ENCODE assay signal across 10 cellular contexts in the genomic region with DNA sequence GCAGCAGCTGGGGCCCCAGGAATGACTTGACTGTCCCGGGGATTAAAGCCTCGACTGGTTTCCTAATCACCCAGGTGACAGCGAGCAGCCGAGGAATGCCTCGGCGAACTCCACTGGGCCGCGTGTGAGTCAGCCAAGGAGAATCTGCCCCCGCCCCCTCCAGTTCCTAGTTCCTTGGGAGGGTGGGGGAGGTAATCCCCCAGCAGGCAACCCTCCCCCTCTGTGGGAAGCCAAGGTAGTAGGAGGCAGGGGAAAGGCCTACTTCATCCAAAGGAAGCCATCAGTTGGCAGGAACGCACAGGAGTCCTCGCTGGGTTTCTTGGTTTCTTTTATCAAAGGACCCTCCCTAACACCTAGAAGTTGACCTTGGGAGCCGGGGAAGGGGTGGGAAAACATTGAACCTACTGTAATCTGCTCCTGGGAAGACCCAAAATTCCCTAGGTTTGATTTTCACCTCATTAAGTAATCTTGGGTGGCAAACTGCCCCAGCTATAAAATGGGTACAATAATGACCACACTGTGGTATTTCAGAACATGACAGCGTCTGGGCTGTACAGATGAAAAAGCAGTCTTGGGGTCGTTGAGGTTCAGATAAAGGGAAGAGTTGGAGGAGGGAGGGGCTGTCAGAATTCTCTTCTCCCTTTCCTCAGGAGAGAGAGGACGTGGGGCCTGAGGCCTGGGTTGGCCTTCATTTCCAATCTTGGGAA. TPM values are rescaled to one million over a fixed set of nuclear protein-coding genes. Genes with fewer than 3 reads are reported as not detected.
DNase-seq lines count a peak whose midpoint lies in the region; ATAC-seq and TF ChIP-seq lines count a peak whose summit lies in the region.
"Had no signal": no experiment of that assay in that cellular context is flagged by ENCODE, and none has a peak within 500 bp of the region (broad histone marks: within the 10 kb centered on the region; RNA-seq: fewer than 3 reads in every experiment).

No MANE protein-coding gene starts in this region.

- DNase-seq in LHCN-M2 (ENCODE audit: low read depth) (peak; percentile 70), dedifferentiated amniotic fluid mesenchymal stem cell (ENCODE audit: extremely low spot score) (peak; percentile 54), globus pallidus (ENCODE audit: low spot score) (no peak), NCI-H526 treated with DMSO at 0.1 percent for 48 hours (lab: John Stamatoyannopoulos, UW) (no peak), OCI-LY7 (ENCODE audit: low spot score) (no peak)
- DNase-seq: activated CD4-positive, alpha-beta T cell treated with anti-CD3 and anti-CD28 coated beads for 48 hours had no signal

- intact Hi-C loops in OCI-LY7 (cut with micrococcal nuclease; ENCODE audit: unreplicated experiment): no loop called here

- no peaks in the 10 kb centered on the region for H3K9me2 ChIP-seq in OCI-LY7 (ENCODE audit: insufficient read depth, low read length)

- H2AFZ ChIP-seq in ACC112 (ENCODE audit: low read length, unreplicated experiment) (no peak overlapping the region), OCI-LY7 (ENCODE audit: low read length) (no peak overlapping the region)

- no peaks in the 10 kb centered on the region for H3K9me3 ChIP-seq in mesodermal cell (ENCODE audit: control insufficient read depth, low read length)
- no peaks in the 10 kb centered on the region for H3K9me3 ChIP-seq in OCI-LY7 (ENCODE audit: low read length)

- H3K4me1 ChIP-seq in ACC112 (ENCODE audit: control insufficient read depth, insufficient read depth, low read length, unreplicated experiment) (peaks cover 25% of the 10 kb centered on the region), mesodermal cell (ENCODE audit: control insufficient read depth, insufficient read depth, low read length, poor library complexity, severe bottlenecking) (peaks cover 37% of the 10 kb centered on the region), OCI-LY7 (ENCODE audit: insufficient read depth, low read length, poor library complexity, severe bottlenecking) (peaks cover 5% of the 10 kb centered on the region)

- POLR2A ChIA-PET in OCI-LY7 (lab: Charles Lee): no interaction called here

- peak overlapping the region; percentile 72 for H3K4me3 ChIP-seq in ACC112 (ENCODE audit: low read depth, low read length)
- H3K4me3 ChIP-seq in mesodermal cell (ENCODE audit: extremely low read depth, insufficient read depth, low read length, poor library complexity, severe bottlenecking): peak overlapping the region; percentile 50
- no peak overlapping the region for H3K4me3 ChIP-seq in OCI-LY7 (ENCODE audit: low read depth, low read length, poor library complexity, severe bottlenecking)

- H3K36me3 ChIP-seq in ACC112 (ENCODE audit: insufficient read depth, low read length) (no peaks in the 10 kb centered on the region), mesodermal cell (ENCODE audit: control insufficient read depth, insufficient read depth, low read length) (peaks cover 9% of the 10 kb centered on the region), OCI-LY7 (ENCODE audit: insufficient read depth, low read length) (no peaks in the 10 kb centered on the region)

- BruUV-seq in OCI-LY7 (replicated peaks; lab: Mats Ljungman, UMichigan): no TSS peak

- no peak for TF ChIP-seq CTCF in OCI-LY7 (conservative IDR thresholded peaks at IDR 0.05; ENCODE audit: low read length)

- H3K79me2 ChIP-seq in ACC112 (ENCODE audit: control insufficient read depth, insufficient read depth, low read length, unreplicated experiment) (peaks cover 8% of the 10 kb centered on the region), OCI-LY7 (ENCODE audit: insufficient read depth, low read depth, low read length) (no peaks in the 10 kb centered on the region)

- ATAC-seq in HG03196 (IDR thresholded peaks at IDR 0.05; ENCODE audit: unreplicated experiment): no peak

- H4K20me1 ChIP-seq in OCI-LY7 (ENCODE audit: insufficient read depth, low read length): no peaks in the 10 kb centered on the region

- H3K27me3 ChIP-seq in ACC112 (ENCODE audit: insufficient read depth, low read length): no peaks in the 10 kb centered on the region

- CTCF ChIA-PET in OCI-LY7 (lab: Charles Lee; ENCODE audit: unreplicated experiment): interaction anchor here (0.6 kb wide), 1 partner anchor 285 kb away, joined by 3 read pairs; no protein-coding TSS in a partner anchor

- WGBS in mesodermal cell (ENCODE audit: insufficient coverage in 2 of 2), 2 experiments: 7 to 8% methylated on average over 4 to 6 of the region's 15 CpGs

- H3K27ac ChIP-seq in ACC112 (ENCODE audit: low read depth, low read length): peak overlapping the region; percentile 8
- peak overlapping the region; percentile 69 for H3K27ac ChIP-seq in mesodermal cell (ENCODE audit: low read depth, low read length, severe bottlenecking)
- no peak overlapping the region for H3K27ac ChIP-seq in OCI-LY7 (ENCODE audit: low read depth, low read length, poor library complexity, severe bottlenecking)

- no peak overlapping the region for H3K4me2 ChIP-seq in OCI-LY7 (ENCODE audit: low read length)

RNA-seq across cellular contexts. Expression of a gene that starts 1.4 kb away (rescaled TPM):
- 3.3 and 3.6 TPM in 2 replicates for total RNA-seq in LHCN-M2 (2014; rRNA removed)
- polyA plus RNA-seq in LHCN-M2 (2012): 5.8 TPM
- polyA plus RNA-seq in mesodermal cell (2013, experiment 1 of 2): 8.0 TPM
- polyA plus RNA-seq in mesodermal cell (2013, experiment 2 of 2): 7.1 TPM
- not detected in 2 replicates for total RNA-seq in OCI-LY7 (2014; rRNA removed; shearing (Covaris generic))
- total RNA-seq in OCI-LY7 (2022): not detected in 2 replicates

RNA-seq across cellular contexts. Expression of a gene that starts 17.7 kb away (rescaled TPM):
- total RNA-seq in LHCN-M2 (2014; rRNA removed) (22.4 and 27.0 TPM in 2 replicates), OCI-LY7 (2022) (not detected in 2 replicates)
- 16.7 TPM for polyA plus RNA-seq in LHCN-M2 (2012)
- polyA plus RNA-seq in mesodermal cell (2013, experiment 1 of 2): 11.3 TPM
- polyA plus RNA-seq in mesodermal cell (2013, experiment 2 of 2): 9.1 TPM
- total RNA-seq in OCI-LY7 (2014; rRNA removed; shearing (Covaris generic)): 0.13 and 0.19 TPM in 2 replicates

RNA-seq across cellular contexts. Expression of a gene that starts 50.9 kb away (rescaled TPM):
- total RNA-seq in LHCN-M2 (2014; rRNA removed) (not detected in 2 replicates), OCI-LY7 (2022) (not detected in 2 replicates)
- not detected for polyA plus RNA-seq in LHCN-M2 (2012)
- not detected for polyA plus RNA-seq in mesodermal cell (2013, experiment 1 of 2)
- polyA plus RNA-seq in mesodermal cell (2013, experiment 2 of 2): not detected
- total RNA-seq in OCI-LY7 (2014; rRNA removed; shearing (Covaris generic)): not detected in 2 replicates
- total RNA-seq: posterior vena cava had no signal

Comparison
In these comparisons a context has a peak if more than half of its experiments do, and no peak if none do; other contexts are left out.
1. DNase-seq: peak in LHCN-M2 (single experiment) and dedifferentiated amniotic fluid mesenchymal stem cell (single experiment); none in globus pallidus (single experiment), NCI-H526 treated with DMSO at 0.1 percent for 48 hours (single experiment) and OCI-LY7 (single experiment).
2. RNA of a gene that starts 17.7 kb away (total RNA-seq): 22.4 to 27.0 TPM in LHCN-M2; 0.13 to 0.19 TPM in OCI-LY7; every median in the first group is over 10 times any median in the second.